In the genomic region with DNA sequence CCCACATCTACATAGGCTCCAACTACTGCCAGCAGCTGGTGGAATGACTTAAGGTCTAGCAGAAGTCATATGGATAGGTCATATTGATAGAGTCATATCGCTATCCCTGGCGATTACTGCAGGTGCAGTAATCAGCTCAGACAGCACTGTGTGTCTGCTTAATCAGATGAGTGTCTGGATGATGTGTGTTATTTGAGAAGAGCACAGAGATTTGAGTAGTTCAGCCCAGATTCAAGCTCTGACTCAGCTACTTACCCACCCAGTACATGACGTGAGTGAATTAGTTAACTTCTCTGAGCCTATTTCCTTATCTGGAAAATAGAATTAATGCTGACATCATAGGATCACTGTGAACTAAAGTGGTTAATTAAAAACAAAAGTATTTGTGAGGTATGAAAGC, we compare ENCODE assay signal across 19 cellular contexts.
DNase-seq lines count a peak whose midpoint lies in the region; ATAC-seq and TF ChIP-seq lines count a peak whose summit lies in the region.
"Had no signal": no experiment of that assay in that cellular context is flagged by ENCODE, and none has a peak within 500 bp of the region (broad histone marks: within the 10 kb centered on the region; RNA-seq: fewer than 3 reads in every experiment).

No MANE protein-coding gene starts in this region.

- H3K27me3 ChIP-seq in SK-N-SH (ENCODE audit: insufficient read depth) (no peaks in the 10 kb centered on the region), esophagus squamous epithelium (no peaks in the 10 kb centered on the region)
- H3K27me3 ChIP-seq: neutrophil had no signal

- H3K9me3 ChIP-seq in SK-N-SH (no peaks in the 10 kb centered on the region), esophagus squamous epithelium (peaks cover 0 to 4% (median 0%) of the 10 kb centered on the region in 3 donors)
- H3K9me3 ChIP-seq: neutrophil had no signal

- H3K9me3 Mint-ChIP-seq in stimulated activated effector memory CD8-positive, alpha-beta T cell treated with anti-CD3 and anti-CD28 coated beads, Interleukin-12 subunit alpha, Interleukin-12 subunit beta, amount 100 ng/mL, for 72 hours = peaks cover 5% of the 10 kb centered on the region

- peaks cover 0 to 18% of the 10 kb centered on the region in 2 experiments; a peak in 1 of 4 replicates for H3K4me1 ChIP-seq in SK-N-SH (ENCODE audit: control insufficient read depth in 1 of 2, insufficient read depth in 2 of 2, low read depth in 1 of 2, low read length in 1 of 2)
- peaks cover 0 to 26% (median 0%) of the 10 kb centered on the region in 3 donors for H3K4me1 ChIP-seq in esophagus squamous epithelium

- TF ChIP-seq CTCF in SK-N-SH (IDR thresholded peaks at IDR 0.05) (no peak), esophagus squamous epithelium (IDR thresholded peaks at IDR 0.05) (no peak)

- no peak overlapping the region for H2AFZ ChIP-seq in SK-N-SH (ENCODE audit: low read depth)

- CTCF ChIA-PET in SK-N-SH (lab: Yijun Ruan, JAX) = interaction anchor here (0.8 to 3.1 kb wide), 7 partner anchors 11 to 601 kb away, joined by 3 to 29 read pairs (median 6); a partner anchor contains a TSS

- no peak for TF ChIP-seq RAD21 in SK-N-SH (IDR thresholded peaks at IDR 0.05; ENCODE audit: low read length)

- no peaks in the 10 kb centered on the region for H3F3A ChIP-seq in SK-N-SH (replicated peaks; ENCODE audit: insufficient read depth)

- H3K36me3 ChIP-seq in SK-N-SH (replicated peaks in 1 of 2; ENCODE audit: control insufficient read depth in 1 of 2, insufficient read depth in 2 of 2, low read length in 1 of 2) (no peaks in the 10 kb centered on the region), esophagus squamous epithelium (no peaks in the 10 kb centered on the region)
- H3K36me3 ChIP-seq: neutrophil had no signal

- peak; percentile 63 for ATAC-seq in stimulated activated effector memory CD8-positive, alpha-beta T cell treated with anti-CD3 and anti-CD28 coated beads, Interleukin-12 subunit alpha, Interleukin-12 subunit beta, amount 100 ng/mL, for 72 hours
- ATAC-seq in HG03439 (IDR thresholded peaks at IDR 0.05; ENCODE audit: unreplicated experiment) (no peak), GM21723 (IDR thresholded peaks at IDR 0.05; ENCODE audit: unreplicated experiment) (no peak)
- ATAC-seq: Panc1 had no signal

- no peaks in the 10 kb centered on the region for H3K79me2 ChIP-seq in SK-N-SH (ENCODE audit: insufficient read depth)

- H3K4me3 ChIP-seq in SK-N-SH (ENCODE audit: low read depth in 2 of 2, low read length in 1 of 2) (no peak overlapping the region), esophagus squamous epithelium (no peak overlapping the region)
- H3K4me3 ChIP-seq: lung, SK-N-MC had no signal

- no peaks in the 10 kb centered on the region for H3K9me2 ChIP-seq in SK-N-SH

- TF ChIP-seq EP300 in SK-N-SH (IDR thresholded peaks at IDR 0.05; ENCODE audit: borderline replicate concordance in 1 of 2, low read depth in 1 of 2, low read length in 1 of 2) = no peak

- intact Hi-C loops in esophagus squamous epithelium (cut with DNase I) = no loop called here

- H3K9ac ChIP-seq in SK-N-SH = no peak overlapping the region

- POLR2A ChIA-PET in SK-N-SH (lab: Yijun Ruan, JAX) = no interaction called here

- TF ChIP-seq POLR2A in esophagus squamous epithelium (IDR thresholded peaks at IDR 0.05) = no peak

- DNase-seq in Daoy (ENCODE audit: low read depth) (peak; percentile 42), SK-N-SH (no peak), esophagus squamous epithelium (lab: John Stamatoyannopoulos, UW) (no peak), putamen (ENCODE audit: low spot score) (no peak)
- DNase-seq in stimulated activated effector memory CD8-positive, alpha-beta T cell treated with anti-CD3 and anti-CD28 coated beads, Interleukin-12 subunit alpha, Interleukin-12 subunit beta, amount 100 ng/mL, for 72 hours (ENCODE audit: low spot score in 2 of 2) = no peak
- DNase-seq: activated CD4-positive, alpha-beta T cell treated with anti-CD3 and anti-CD28 coated beads for 4 hours; activated gamma-delta T cell; effector memory CD4-positive, alpha-beta T cell; HFFc6; NCI-H1694 treated with DMSO at 0.1 percent for 48 hours; NCI-H2227 treated with DMSO at 0.1 percent for 48 hours; T1000 had no signal

- H4K20me1 ChIP-seq in SK-N-SH (ENCODE audit: insufficient read depth) = no peaks in the 10 kb centered on the region

- peaks cover 13% of the 10 kb centered on the region for H3K4me1 Mint-ChIP-seq in stimulated activated effector memory CD8-positive, alpha-beta T cell treated with anti-CD3 and anti-CD28 coated beads, Interleukin-12 subunit alpha, Interleukin-12 subunit beta, amount 100 ng/mL, for 72 hours

- no peak overlapping the region for H3K4me2 ChIP-seq in SK-N-SH

- no peak overlapping the region for H3K27ac Mint-ChIP-seq in stimulated activated effector memory CD8-positive, alpha-beta T cell treated with anti-CD3 and anti-CD28 coated beads, Interleukin-12 subunit alpha, Interleukin-12 subunit beta, amount 100 ng/mL, for 72 hours
- H3K27ac Mint-ChIP-seq: HFFc6 had no signal

- WGBS in SK-N-SH (ENCODE audit: low lambda C conversion rate) = 47% methylated on average over 3 of the region's 3 CpGs
- WGBS in esophagus squamous epithelium, 2 donors = 41 to 77% methylated on average over 2 to 3 of the region's 3 CpGs

- H3K27ac ChIP-seq in SK-N-SH (ENCODE audit: low read depth in 2 of 2, low read length in 1 of 2) (peak overlapping the region in 1 of 2 experiments; percentile 12; a peak in 1 of 4 replicates), esophagus squamous epithelium (peak overlapping the region in 3 of 4 donors; percentile 60 to 76 (median 68))
- H3K27ac ChIP-seq: HL-60, neutrophil, SK-N-MC had no signal

- H3K36me3 Mint-ChIP-seq in stimulated activated effector memory CD8-positive, alpha-beta T cell treated with anti-CD3 and anti-CD28 coated beads, Interleukin-12 subunit alpha, Interleukin-12 subunit beta, amount 100 ng/mL, for 72 hours = no peaks in the 10 kb centered on the region

- no peak overlapping the region for H3K4me3 Mint-ChIP-seq in stimulated activated effector memory CD8-positive, alpha-beta T cell treated with anti-CD3 and anti-CD28 coated beads, Interleukin-12 subunit alpha, Interleukin-12 subunit beta, amount 100 ng/mL, for 72 hours
- H3K4me3 Mint-ChIP-seq: HFFc6 had no signal

TF ChIP-seq in SK-N-SH, 30 proteins besides CTCF, POLR2A, EP300 and RAD21:
- TF ChIP-seq MEF2A (IDR thresholded peaks at IDR 0.05; ENCODE audit: borderline replicate concordance, low read depth) (no peak), GATA2 (CRISPR knock-in tag; IDR thresholded peaks at IDR 0.05) (no peak), RFX5 (IDR thresholded peaks at IDR 0.05; ENCODE audit: low read length) (no peak), EZH2phosphoT487 (IDR thresholded peaks at IDR 0.05; ENCODE audit: borderline replicate concordance, low read depth) (no peak), SIN3A (IDR thresholded peaks at IDR 0.05; ENCODE audit: borderline replicate concordance, low read depth, low read length) (no peak), GABPA (IDR thresholded peaks at IDR 0.05; ENCODE audit: low read depth) (no peak), TCF12 (IDR thresholded peaks at IDR 0.05) (peak; percentile 21; the same call in 1 of the 2 replicates), ELF1 (IDR thresholded peaks at IDR 0.05) (no peak), FOSL2 (IDR thresholded peaks at IDR 0.05; ENCODE audit: borderline replicate concordance, low read depth) (peak; percentile 22; the same call in 1 of the 2 replicates), MXI1 (IDR thresholded peaks at IDR 0.05; ENCODE audit: low read depth, low read length) (no peak), SMC3 (IDR thresholded peaks at IDR 0.05; ENCODE audit: low read depth, low read length) (no peak), NFIC (IDR thresholded peaks at IDR 0.05; ENCODE audit: borderline replicate concordance) (no peak), NRF1 (IDR thresholded peaks at IDR 0.05; ENCODE audit: low read depth, low read length) (no peak), CHD2 (IDR thresholded peaks at IDR 0.05; ENCODE audit: low read length, partially characterized antibody) (no peak), FOXJ3 (CRISPR knock-in tag; IDR thresholded peaks at IDR 0.05) (no peak)
- TF ChIP-seq, protein P1, sequence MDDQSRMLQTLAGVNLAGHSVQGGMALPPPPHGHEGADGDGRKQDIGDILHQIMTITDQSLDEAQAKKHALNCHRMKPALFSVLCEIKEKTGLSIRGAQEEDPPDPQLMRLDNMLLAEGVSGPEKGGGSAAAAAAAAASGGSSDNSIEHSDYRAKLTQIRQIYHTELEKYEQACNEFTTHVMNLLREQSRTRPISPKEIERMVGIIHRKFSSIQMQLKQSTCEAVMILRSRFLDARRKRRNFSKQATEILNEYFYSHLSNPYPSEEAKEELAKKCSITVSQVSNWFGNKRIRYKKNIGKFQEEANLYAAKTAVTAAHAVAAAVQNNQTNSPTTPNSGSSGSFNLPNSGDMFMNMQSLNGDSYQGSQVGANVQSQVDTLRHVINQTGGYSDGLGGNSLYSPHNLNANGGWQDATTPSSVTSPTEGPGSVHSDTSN (IDR thresholded peaks at IDR 0.05) = peak; percentile 52
- TF ChIP-seq, protein P2, sequence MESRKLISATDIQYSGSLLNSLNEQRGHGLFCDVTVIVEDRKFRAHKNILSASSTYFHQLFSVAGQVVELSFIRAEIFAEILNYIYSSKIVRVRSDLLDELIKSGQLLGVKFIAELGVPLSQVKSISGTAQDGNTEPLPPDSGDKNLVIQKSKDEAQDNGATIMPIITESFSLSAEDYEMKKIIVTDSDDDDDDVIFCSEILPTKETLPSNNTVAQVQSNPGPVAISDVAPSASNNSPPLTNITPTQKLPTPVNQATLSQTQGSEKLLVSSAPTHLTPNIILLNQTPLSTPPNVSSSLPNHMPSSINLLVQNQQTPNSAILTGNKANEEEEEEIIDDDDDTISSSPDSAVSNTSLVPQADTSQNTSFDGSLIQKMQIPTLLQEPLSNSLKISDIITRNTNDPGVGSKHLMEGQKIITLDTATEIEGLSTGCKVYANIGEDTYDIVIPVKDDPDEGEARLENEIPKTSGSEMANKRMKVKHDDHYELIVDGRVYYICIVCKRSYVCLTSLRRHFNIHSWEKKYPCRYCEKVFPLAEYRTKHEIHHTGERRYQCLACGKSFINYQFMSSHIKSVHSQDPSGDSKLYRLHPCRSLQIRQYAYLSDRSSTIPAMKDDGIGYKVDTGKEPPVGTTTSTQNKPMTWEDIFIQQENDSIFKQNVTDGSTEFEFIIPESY (IDR thresholded peaks at IDR 0.05; ENCODE audit: borderline replicate concordance, low read depth) = no peak
- TF ChIP-seq, protein P3, sequence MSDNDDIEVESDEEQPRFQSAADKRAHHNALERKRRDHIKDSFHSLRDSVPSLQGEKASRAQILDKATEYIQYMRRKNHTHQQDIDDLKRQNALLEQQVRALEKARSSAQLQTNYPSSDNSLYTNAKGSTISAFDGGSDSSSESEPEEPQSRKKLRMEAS (IDR thresholded peaks at IDR 0.05; ENCODE audit: low read depth) = no peak
TF ChIP-seq in SK-N-SH: peak in this region for 3.
